Comparison of ENCODE assay signal across 1 cellular context in genomic region chr7:106425017-106425719, GRCh38.
A peak's percentile ranks its signal among the peaks of the same experiment; 100 is the strongest.
TF ChIP-seq lines count a peak whose summit lies in the region.

No MANE protein-coding gene starts in this region.

TF ChIP-seq in A549, 52 proteins besides CTCF, POLR2A, EP300 and RAD21 (continued from another document):
- TF ChIP-seq BCL3 (IDR thresholded peaks at IDR 0.05) = peak; percentile 84; the same call in 2 of the 3 replicates
- TF ChIP-seq HOXA7 (CRISPR knock-in tag; IDR thresholded peaks at IDR 0.05) = no peak
- no peak for TF ChIP-seq RARB (CRISPR knock-in tag; IDR thresholded peaks at IDR 0.05)
